In the genomic region with DNA sequence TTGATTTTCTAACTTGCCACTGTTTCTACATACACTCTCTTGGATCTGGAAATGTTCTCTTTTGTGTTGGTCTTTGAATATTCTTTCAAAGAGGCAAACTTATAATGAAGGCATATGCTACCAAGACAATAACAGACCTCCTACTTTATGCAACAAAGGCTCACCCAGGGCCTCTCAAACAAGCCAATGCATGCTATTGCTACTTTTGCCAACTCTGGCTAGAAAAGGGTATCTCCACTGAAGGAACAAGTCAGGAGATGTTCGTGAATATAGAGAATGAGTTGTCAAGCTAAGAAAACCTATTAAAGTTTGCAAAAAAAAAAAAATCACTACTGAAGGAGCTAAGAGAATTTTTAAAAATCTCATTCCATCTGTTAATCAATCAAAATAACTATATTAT, we compare ENCODE assay signal across 22 cellular contexts. TPM values are rescaled to one million over a fixed set of nuclear protein-coding genes. Genes with fewer than 3 reads are reported as not detected.
DNase-seq lines count a peak whose midpoint lies in the region; ATAC-seq and TF ChIP-seq lines count a peak whose summit lies in the region.
"Had no signal": no experiment of that assay in that cellular context is flagged by ENCODE, and none has a peak within 500 bp of the region (broad histone marks: within the 10 kb centered on the region; RNA-seq: fewer than 3 reads in every experiment).

No MANE protein-coding gene starts in this region.

- H3K9me3 ChIP-seq in breast epithelium, result no peaks in the 10 kb centered on the region
- H3K9me3 ChIP-seq: A549, Caco-2 had no signal

- H3K27ac Mint-ChIP-seq in MCF 10A (ENCODE audit: low read depth, unreplicated experiment), result peak overlapping the region; percentile 40
- H3K27ac Mint-ChIP-seq in type B pancreatic cell, result peak overlapping the region; percentile 9
- no peak overlapping the region for H3K27ac Mint-ChIP-seq in stimulated activated naive CD8-positive, alpha-beta T cell treated with anti-CD3 and anti-CD28 coated beads, Interleukin-15, amount 100 ng/mL, for 72 hours
- H3K27ac Mint-ChIP-seq: CD4-positive, alpha-beta T cell; H9 had no signal

- no peak for TF ChIP-seq POLR2A in breast epithelium (IDR thresholded peaks at IDR 0.05)

- H3K36me3 Mint-ChIP-seq in MCF 10A (ENCODE audit: insufficient read depth, unreplicated experiment) (peaks cover 69% of the 10 kb centered on the region), type B pancreatic cell (no peaks in the 10 kb centered on the region)

- ATAC-seq in foreskin keratinocyte (peak; percentile 56), HG02642 (IDR thresholded peaks at IDR 0.05; ENCODE audit: poor library complexity, unreplicated experiment) (no peak)
- ATAC-seq in stimulated activated naive CD8-positive, alpha-beta T cell treated with anti-CD3 and anti-CD28 coated beads, Interleukin-15, amount 100 ng/mL, for 72 hours, result no peak
- ATAC-seq: A549 had no signal

- H3K9me3 Mint-ChIP-seq in MCF 10A (ENCODE audit: unreplicated experiment) (no peaks in the 10 kb centered on the region), type B pancreatic cell (no peaks in the 10 kb centered on the region)
- no peaks in the 10 kb centered on the region for H3K9me3 Mint-ChIP-seq in stimulated activated naive CD8-positive, alpha-beta T cell treated with anti-CD3 and anti-CD28 coated beads, Interleukin-15, amount 100 ng/mL, for 72 hours
- H3K9me3 Mint-ChIP-seq: CD4-positive, alpha-beta T cell had no signal

- BruUV-seq in MCF 10A (replicated peaks; lab: Mats Ljungman, UMichigan), result no TSS peak

- POLR2A ChIA-PET in MCF 10A (lab: Yijun Ruan, JAX), result interaction anchor here (0.8 to 13.1 kb wide), 10 partner anchors 9 to 276 kb away, joined by 3 to 158 read pairs (median 5); a partner anchor contains a TSS

- no peak overlapping the region for H3K4me3 Mint-ChIP-seq in MCF 10A (ENCODE audit: unreplicated experiment)
- H3K4me3 Mint-ChIP-seq in type B pancreatic cell, result no peak overlapping the region
- no peak overlapping the region for H3K4me3 Mint-ChIP-seq in stimulated activated naive CD8-positive, alpha-beta T cell treated with anti-CD3 and anti-CD28 coated beads, Interleukin-15, amount 100 ng/mL, for 72 hours
- H3K4me3 Mint-ChIP-seq: CD4-positive, alpha-beta T cell; H9 had no signal

- DNase-seq in MCF 10A (ENCODE audit: unreplicated experiment) (no peak), breast epithelium (ENCODE audit: low spot score in 2 of 2) (no peak), epithelial cell of esophagus (ENCODE audit: low read depth) (peak; percentile 78), foreskin keratinocyte (peak; percentile 80 to 88), type B pancreatic cell (ENCODE audit: extremely low spot score, unreplicated experiment) (no peak), NCI-H226 (no peak)
- DNase-seq in stimulated activated naive CD8-positive, alpha-beta T cell treated with anti-CD3 and anti-CD28 coated beads, Interleukin-15, amount 100 ng/mL, for 72 hours, result no peak
- DNase-seq: AML-193; Caco-2; CD4-positive, alpha-beta T cell; DMS153; DMS79; GF-D8; H9 had no signal

- no peaks in the 10 kb centered on the region for H3K36me3 ChIP-seq in breast epithelium

- intact Hi-C loops in MCF 10A (cut with micrococcal nuclease) (no loop called here), breast epithelium (cut with DNase I; ENCODE audit: low total_unique reads) (no loop called here)

- H3K27me3 Mint-ChIP-seq in MCF 10A (ENCODE audit: insufficient read depth, unreplicated experiment) (no peaks in the 10 kb centered on the region), type B pancreatic cell (no peaks in the 10 kb centered on the region)
- H3K27me3 Mint-ChIP-seq in stimulated activated naive CD8-positive, alpha-beta T cell treated with anti-CD3 and anti-CD28 coated beads, Interleukin-15, amount 100 ng/mL, for 72 hours, result peaks cover 7% of the 10 kb centered on the region

- H3K27me3 ChIP-seq in breast epithelium, result no peaks in the 10 kb centered on the region
- H3K27me3 ChIP-seq in foreskin keratinocyte, result no peaks in the 10 kb centered on the region

- peaks cover 20% of the 10 kb centered on the region for H3K4me1 Mint-ChIP-seq in MCF 10A (ENCODE audit: insufficient read depth, unreplicated experiment)
- peaks cover 24% of the 10 kb centered on the region for H3K4me1 Mint-ChIP-seq in type B pancreatic cell (ENCODE audit: unreplicated experiment)
- no peaks in the 10 kb centered on the region for H3K4me1 Mint-ChIP-seq in stimulated activated naive CD8-positive, alpha-beta T cell treated with anti-CD3 and anti-CD28 coated beads, Interleukin-15, amount 100 ng/mL, for 72 hours

- no peak for TF ChIP-seq CTCF in MCF 10A (IDR thresholded peaks at IDR 0.05; ENCODE audit: unreplicated experiment)
- TF ChIP-seq CTCF in breast epithelium (IDR thresholded peaks at IDR 0.05), result no peak
- no peak for TF ChIP-seq CTCF in epithelial cell of esophagus (IDR thresholded peaks at IDR 0.05; ENCODE audit: insufficient read depth, low read depth, low read length, missing control alignments)
- no peak for TF ChIP-seq CTCF in foreskin keratinocyte (conservative IDR thresholded peaks at IDR 0.05)
- TF ChIP-seq CTCF in type B pancreatic cell (conservative IDR thresholded peaks at IDR 0.05), result no peak

- H3K27ac ChIP-seq in breast epithelium (no peak overlapping the region), foreskin keratinocyte (peak overlapping the region; percentile 58)
- H3K27ac ChIP-seq: 22Rv1, A549, C4-2B, HL-60 had no signal

- H3K4me1 ChIP-seq in breast epithelium (no peaks in the 10 kb centered on the region), foreskin keratinocyte (peaks cover 33% of the 10 kb centered on the region)
- H3K4me1 ChIP-seq: Caco-2 had no signal

- CTCF ChIA-PET in MCF 10A (lab: Yijun Ruan, JAX), result interaction anchor here (0.6 to 1.6 kb wide), 2 partner anchors 52 to 57 kb away, joined by 3 to 4 read pairs; no protein-coding TSS in a partner anchor

- no peak overlapping the region for H3K4me3 ChIP-seq in breast epithelium
- H3K4me3 ChIP-seq in epithelial cell of esophagus (ENCODE audit: low read length), result no peak overlapping the region
- H3K4me3 ChIP-seq: A549 had no signal

RNA-seq across cellular contexts. Expression of a gene that starts 15.9 kb away (rescaled TPM):
- 106 and 134 TPM in 2 replicates for total RNA-seq in MCF 10A (2022)
- total RNA-seq in breast epithelium, result 100 to 1,000 TPM in 1 of 3 donors, 10 to 100 TPM in 2; 14.1 to 125 (median 61.3) TPM
- 142 and 144 TPM in 2 replicates for total RNA-seq in foreskin keratinocyte
- 28.0 and 35.4 TPM in 2 replicates for polyA plus RNA-seq in foreskin keratinocyte
- total RNA-seq in type B pancreatic cell (ENCODE audit: low replicate concordance), result 117 and 272 TPM in 2 replicates

RNA-seq across cellular contexts. Expression of a gene that starts 34.5 kb away (rescaled TPM):
- 65.4 and 68.5 TPM in 2 replicates for total RNA-seq in MCF 10A (2022)
- 10 to 100 TPM in 2 of 3 donors, not detected in 1; 21.0 to 40.1 TPM for total RNA-seq in breast epithelium
- 73.1 and 102 TPM in 2 replicates for total RNA-seq in foreskin keratinocyte
- polyA plus RNA-seq in foreskin keratinocyte, result 18.4 and 20.3 TPM in 2 replicates
- total RNA-seq in type B pancreatic cell (ENCODE audit: low replicate concordance), result 1.1 and 4.5 TPM in 2 replicates
- total RNA-seq: CD4-positive, alpha-beta T cell; Daoy; HT1080 had no signal
- polyA plus RNA-seq: BJ had no signal

Comparison
In these comparisons a context has a peak if more than half of its experiments do, and no peak if none do; other contexts are left out.
1. DNase-seq: peak in epithelial cell of esophagus (single experiment) and foreskin keratinocyte (2 of 2); none in MCF 10A (single experiment), breast epithelium (0 of 2), type B pancreatic cell (single experiment), stimulated activated naive CD8-positive, alpha-beta T cell treated with anti-CD3 and anti-CD28 coated beads, Interleukin-15, amount 100 ng/mL, for 72 hours (0 of 2) and NCI-H226 (single experiment).
2. H3K27ac Mint-ChIP-seq: peak in MCF 10A (single experiment) and type B pancreatic cell (single experiment); none in stimulated activated naive CD8-positive, alpha-beta T cell treated with anti-CD3 and anti-CD28 coated beads, Interleukin-15, amount 100 ng/mL, for 72 hours (0 of 2).